In the genomic region with DNA sequence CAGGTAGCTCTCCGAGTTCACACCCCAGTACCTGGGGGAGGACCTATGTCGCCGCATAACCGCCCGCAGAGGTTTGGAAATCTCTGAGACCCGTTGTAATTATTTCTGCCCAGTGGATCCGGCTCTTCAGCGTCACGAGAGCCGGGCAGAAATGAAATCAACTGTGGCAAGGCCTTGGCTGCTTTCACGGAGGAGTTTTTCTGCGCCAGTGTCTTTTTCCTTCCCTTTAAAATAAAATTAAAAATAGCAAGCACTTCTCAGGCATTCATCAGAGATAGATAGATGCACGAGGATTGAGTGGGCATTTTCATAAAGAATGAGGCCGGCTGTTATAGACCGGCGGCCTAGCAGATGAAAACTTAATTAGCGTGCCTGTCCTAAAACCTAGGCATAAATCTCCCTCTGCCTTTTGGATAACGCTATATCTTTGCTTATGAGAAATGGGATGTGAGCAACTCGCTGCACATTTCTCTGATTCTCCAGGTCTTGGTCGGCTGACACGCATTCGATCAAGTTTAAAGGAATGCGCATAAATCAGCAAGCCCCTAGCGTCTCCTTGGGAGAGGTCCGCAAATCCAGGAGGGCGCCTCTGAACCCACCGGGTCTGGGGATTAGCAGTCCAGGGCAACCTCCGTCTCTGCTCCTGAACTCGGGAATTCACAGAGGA, we compare ENCODE assay signal across 10 cellular contexts. TPM values are rescaled to one million over a fixed set of nuclear protein-coding genes. Genes with fewer than 3 reads are reported as not detected.
A peak's percentile ranks its signal among the peaks of the same experiment; 100 is the strongest.
DNase-seq lines count a peak whose midpoint lies in the region; ATAC-seq, FAIRE-seq and TF ChIP-seq lines count a peak whose summit lies in the region.
"Had no signal": no experiment of that assay in that cellular context is flagged by ENCODE, and none has a peak within 500 bp of the region (broad histone marks: within the 10 kb centered on the region; RNA-seq: fewer than 3 reads in every experiment).

No MANE protein-coding gene starts in this region.

- H3K27ac ChIP-seq in astrocyte (ENCODE audit: low read depth, low read length): no peak overlapping the region
- H3K27ac ChIP-seq in upper lobe of left lung: no peak overlapping the region
- H3K27ac ChIP-seq: body of pancreas had no signal

- TF ChIP-seq EP300 in upper lobe of left lung (IDR thresholded peaks at IDR 0.05): no peak

- H3K4me3 Mint-ChIP-seq in activated T-cell treated with anti-CD3 and anti-CD28 coated beads, Interleukin-2, amount 50 U/mL, for 24 hours: peak overlapping the region; percentile 57
- no peak overlapping the region for H3K4me3 Mint-ChIP-seq in activated T-cell treated with anti-CD3 and anti-CD28 coated beads, Interleukin-2, amount 50 U/mL, for 4 hours
- no peak overlapping the region for H3K4me3 Mint-ChIP-seq in astrocyte (ENCODE audit: unreplicated experiment)
- peak overlapping the region; percentile 31 to 57 (median 56) for H3K4me3 Mint-ChIP-seq in nephron

- H3K4me2 ChIP-seq in astrocyte (ENCODE audit: low read length): peak overlapping the region; percentile 62

- FAIRE-seq in astrocyte (lab: Jason Lieb, UNC): no peak

- WGBS in upper lobe of left lung, 2 donors: 15 to 19% methylated on average over 24 to 29 of the region's 29 CpGs

- no peak overlapping the region for H2AFZ ChIP-seq in astrocyte (ENCODE audit: low read depth, low read length)

- DNase-seq in activated T-cell treated with anti-CD3 and anti-CD28 coated beads, Interleukin-2, amount 50 U/mL, for 24 hours: peak; percentile 37
- DNase-seq in activated T-cell treated with anti-CD3 and anti-CD28 coated beads, Interleukin-2, amount 50 U/mL, for 4 hours: no peak
- DNase-seq in astrocyte (ENCODE audit: low read depth): no peak
- DNase-seq in upper lobe of left lung: no peak
- no peak for DNase-seq in HuH-7.5 (ENCODE audit: low spot score)
- no peak for DNase-seq in NCI-H526 (lab: John Stamatoyannopoulos, UW)

- peaks cover 93% of the 10 kb centered on the region for H3K27me3 Mint-ChIP-seq in activated T-cell treated with anti-CD3 and anti-CD28 coated beads, Interleukin-2, amount 50 U/mL, for 24 hours
- H3K27me3 Mint-ChIP-seq in activated T-cell treated with anti-CD3 and anti-CD28 coated beads, Interleukin-2, amount 50 U/mL, for 4 hours (ENCODE audit: low read depth): peaks cover 87% of the 10 kb centered on the region
- H3K27me3 Mint-ChIP-seq in astrocyte (ENCODE audit: low read depth, unreplicated experiment) (peaks cover 89% of the 10 kb centered on the region), nephron (ENCODE audit: low read depth) (peaks cover 100% of the 10 kb centered on the region)

- H3K9me3 ChIP-seq in astrocyte (ENCODE audit: insufficient read depth, low read depth, low read length) (peaks cover 6% of the 10 kb centered on the region), upper lobe of left lung (no peaks in the 10 kb centered on the region)
- H3K9me3 ChIP-seq: body of pancreas had no signal

- H3K27me3 ChIP-seq in astrocyte (ENCODE audit: insufficient read depth, low read length) (peaks cover 98% of the 10 kb centered on the region), upper lobe of left lung (peaks cover under 1 to 96% (median 58%) of the 10 kb centered on the region in 4 donors)

- TF ChIP-seq POLR2A in upper lobe of left lung (IDR thresholded peaks at IDR 0.05): no peak

- no peak for ATAC-seq in activated T-cell treated with anti-CD3 and anti-CD28 coated beads, Interleukin-2, amount 50 U/mL, for 4 hours
- ATAC-seq in upper lobe of left lung (ENCODE audit: low FRiP score in 2 of 2) (no peak), GM19328 (IDR thresholded peaks at IDR 0.05; ENCODE audit: unreplicated experiment) (no peak)

- no peaks in the 10 kb centered on the region for H3K79me2 ChIP-seq in astrocyte (ENCODE audit: insufficient read depth, low read length)

- H3K27ac Mint-ChIP-seq in activated T-cell treated with anti-CD3 and anti-CD28 coated beads, Interleukin-2, amount 50 U/mL, for 24 hours: no peak overlapping the region
- no peak overlapping the region for H3K27ac Mint-ChIP-seq in astrocyte (ENCODE audit: unreplicated experiment)
- peak overlapping the region in 1 of 3 experiments; percentile 40 for H3K27ac Mint-ChIP-seq in nephron

- no peak for TF ChIP-seq CTCF in astrocyte (IDR thresholded peaks at IDR 0.05; ENCODE audit: insufficient read depth, low read depth, low read length)
- TF ChIP-seq CTCF in nephron (IDR thresholded peaks at IDR 0.05; ENCODE audit: unreplicated experiment in 3 of 3): no peak
- no peak for TF ChIP-seq CTCF in upper lobe of left lung (IDR thresholded peaks at IDR 0.05)

- H3K4me3 ChIP-seq in astrocyte (ENCODE audit: insufficient read depth, low read depth, low read length): no peak overlapping the region
- H3K4me3 ChIP-seq in upper lobe of left lung: peak overlapping the region in 3 of 4 donors; percentile 22 to 37 (median 37)
- H3K4me3 ChIP-seq: body of pancreas had no signal

- peaks cover 3% of the 10 kb centered on the region for H3K4me1 ChIP-seq in astrocyte (ENCODE audit: insufficient read depth, low read length)
- peaks cover 24 to 33% (median 28%) of the 10 kb centered on the region in 4 donors for H3K4me1 ChIP-seq in upper lobe of left lung

- H4K20me1 ChIP-seq in astrocyte (ENCODE audit: insufficient read depth, low read length): peaks cover 15% of the 10 kb centered on the region

- H3K36me3 ChIP-seq in astrocyte (ENCODE audit: insufficient read depth, low read length) (no peaks in the 10 kb centered on the region), upper lobe of left lung (no peaks in the 10 kb centered on the region)

- H3K36me3 Mint-ChIP-seq in activated T-cell treated with anti-CD3 and anti-CD28 coated beads, Interleukin-2, amount 50 U/mL, for 24 hours (ENCODE audit: low read depth): no peaks in the 10 kb centered on the region
- H3K36me3 Mint-ChIP-seq in activated T-cell treated with anti-CD3 and anti-CD28 coated beads, Interleukin-2, amount 50 U/mL, for 4 hours (ENCODE audit: insufficient read depth): no peaks in the 10 kb centered on the region
- H3K36me3 Mint-ChIP-seq in astrocyte (ENCODE audit: low read depth, unreplicated experiment): no peaks in the 10 kb centered on the region
- H3K36me3 Mint-ChIP-seq in nephron (ENCODE audit: low read depth): no peaks in the 10 kb centered on the region

- H3K4me1 Mint-ChIP-seq in activated T-cell treated with anti-CD3 and anti-CD28 coated beads, Interleukin-2, amount 50 U/mL, for 24 hours (ENCODE audit: low read depth): peaks cover 24% of the 10 kb centered on the region
- H3K4me1 Mint-ChIP-seq in activated T-cell treated with anti-CD3 and anti-CD28 coated beads, Interleukin-2, amount 50 U/mL, for 4 hours (ENCODE audit: low read depth): peaks cover 19% of the 10 kb centered on the region
- no peaks in the 10 kb centered on the region for H3K4me1 Mint-ChIP-seq in astrocyte (ENCODE audit: low read depth, unreplicated experiment)
- peaks cover 26% of the 10 kb centered on the region for H3K4me1 Mint-ChIP-seq in nephron

- no peak overlapping the region for H3K9ac ChIP-seq in astrocyte (ENCODE audit: low read length)

- no peaks in the 10 kb centered on the region for H3K9me3 Mint-ChIP-seq in activated T-cell treated with anti-CD3 and anti-CD28 coated beads, Interleukin-2, amount 50 U/mL, for 24 hours
- no peaks in the 10 kb centered on the region for H3K9me3 Mint-ChIP-seq in activated T-cell treated with anti-CD3 and anti-CD28 coated beads, Interleukin-2, amount 50 U/mL, for 4 hours
- H3K9me3 Mint-ChIP-seq in astrocyte (ENCODE audit: unreplicated experiment) (peaks cover 17% of the 10 kb centered on the region), nephron (no peaks in the 10 kb centered on the region)

RNA-seq across cellular contexts. Expression of gene HOXA13, which starts 6.4 kb away (rescaled TPM):
- not detected for total RNA-seq in activated T-cell treated with anti-CD3 and anti-CD28 coated beads, Interleukin-2, amount 50 U/mL, for 4 hours
- total RNA-seq in astrocyte: not detected in 2 replicates
- total RNA-seq in upper lobe of left lung: not detected
- total RNA-seq: body of pancreas, pulmonary artery endothelial cell had no signal

RNA-seq across cellular contexts. Expression of gene HOXA11, which starts 8.4 kb away (rescaled TPM):
- total RNA-seq in activated T-cell treated with anti-CD3 and anti-CD28 coated beads, Interleukin-2, amount 50 U/mL, for 4 hours: not detected
- total RNA-seq in astrocyte: not detected in 2 replicates
- total RNA-seq in upper lobe of left lung: not detected
- total RNA-seq: body of pancreas, pulmonary artery endothelial cell had no signal

RNA-seq across cellular contexts. Expression of gene HOXA10, which starts 19.3 kb away (rescaled TPM):
- total RNA-seq in activated T-cell treated with anti-CD3 and anti-CD28 coated beads, Interleukin-2, amount 50 U/mL, for 4 hours: under 1 TPM; 0.08 to 0.14 (median 0.10) TPM
- total RNA-seq in astrocyte (not detected in 2 replicates), upper lobe of left lung (under 1 TPM in 2 of 6 donors, not detected in 4; 0.15 to 0.24 TPM)

RNA-seq across cellular contexts. Expression of gene HOXA9, which starts 28.1 kb away (rescaled TPM):
- total RNA-seq in activated T-cell treated with anti-CD3 and anti-CD28 coated beads, Interleukin-2, amount 50 U/mL, for 4 hours: under 1 TPM in 2 of 3 donors, not detected in 1; 0.28 to 0.76 TPM
- total RNA-seq in astrocyte (not detected in 2 replicates), upper lobe of left lung (1 to 10 TPM in 2 of 6 donors, under 1 TPM in 3, not detected in 1; 0.30 to 6.1 (median 0.49) TPM)
- total RNA-seq: body of pancreas had no signal

RNA-seq across cellular contexts. Expression of gene HOXA7, which starts 37.0 kb away (rescaled TPM):
- not detected for total RNA-seq in activated T-cell treated with anti-CD3 and anti-CD28 coated beads, Interleukin-2, amount 50 U/mL, for 4 hours
- not detected in 2 replicates for total RNA-seq in astrocyte
- total RNA-seq in upper lobe of left lung: 1 to 10 TPM in 3 of 6 donors, under 1 TPM in 1, not detected in 2; 0.46 to 3.3 (median 2.5) TPM

Comparison
In these comparisons a context has a peak if more than half of its experiments do, and no peak if none do; other contexts are left out.
1. H3K4me3 Mint-ChIP-seq: peak in activated T-cell treated with anti-CD3 and anti-CD28 coated beads, Interleukin-2, amount 50 U/mL, for 24 hours (single experiment) and nephron (3 of 3); none in activated T-cell treated with anti-CD3 and anti-CD28 coated beads, Interleukin-2, amount 50 U/mL, for 4 hours (single experiment) and astrocyte (single experiment).